In genomic region chr14:24139272-24139934, GRCh38 we compare ENCODE assay signal across 9 cellular contexts. TPM values are rescaled to one million over a fixed set of nuclear protein-coding genes. Genes with fewer than 3 reads are reported as not detected.
A peak's percentile ranks its signal among the peaks of the same experiment; 100 is the strongest.
DNase-seq lines count a peak whose midpoint lies in the region; ATAC-seq and TF ChIP-seq lines count a peak whose summit lies in the region.
"Had no signal": no experiment of that assay in that cellular context is flagged by ENCODE, and none has a peak within 500 bp of the region (broad histone marks: within the 10 kb centered on the region; RNA-seq: fewer than 3 reads in every experiment).

No MANE protein-coding gene starts in this region.

- peak; percentile 34 for DNase-seq in 8988T
- DNase-seq in activated CD4-positive, alpha-beta T cell treated with anti-CD3 and anti-CD28 coated beads, Interleukin-2, amount 50 U/mL, for 1 hour: peak; percentile 23
- no peak for DNase-seq in immature natural killer cell
- no peak for DNase-seq in SKM-1 treated with dmso at 0.1 percent for 144 hours (lab: John Stamatoyannopoulos, UW; ENCODE audit: unreplicated experiment)
- no peak for DNase-seq in foreskin melanocyte
- DNase-seq in A172 (ENCODE audit: low spot score): no peak
- DNase-seq: dermis blood vessel endothelial cell had no signal

- no peaks in the 10 kb centered on the region for H3K9me3 Mint-ChIP-seq in immature natural killer cell

- H3K27me3 Mint-ChIP-seq in immature natural killer cell (ENCODE audit: low read depth in 3 of 3): peaks cover 7 to 12% (median 9%) of the 10 kb centered on the region in 3 donors

- no peak for ATAC-seq in HG02610 (IDR thresholded peaks at IDR 0.05; ENCODE audit: unreplicated experiment)

- peak overlapping the region; percentile 36 to 79 (median 56) for H3K27ac Mint-ChIP-seq in immature natural killer cell

- H3K36me3 Mint-ChIP-seq in immature natural killer cell: peaks cover 7 to 27% (median 12%) of the 10 kb centered on the region in 3 donors

- H3K4me3 Mint-ChIP-seq in immature natural killer cell: peak overlapping the region; percentile 38 to 67 (median 57)

- TF ChIP-seq CTCF in GM12873 (IDR thresholded peaks at IDR 0.05; ENCODE audit: insufficient read depth, low read depth, low read length, missing control alignments): peak; percentile 26

- peaks cover 61 to 73% of the 10 kb centered on the region in 2 donors for H3K4me1 Mint-ChIP-seq in immature natural killer cell

RNA-seq across cellular contexts. Expression of gene EMC9, which starts 2.0 kb away (rescaled TPM):
- 10 to 100 TPM; 14.2 to 19.0 (median 17.6) TPM for polyA plus RNA-seq in immature natural killer cell
- total RNA-seq in A172 (2014; rRNA removed; shearing (Covaris generic)): 11.3 and 15.2 TPM in 2 replicates

RNA-seq across cellular contexts. Expression of gene PSME1, which starts 3.4 kb away (rescaled TPM):
- polyA plus RNA-seq in immature natural killer cell: 1,000 to 10,000 TPM; 1,115 to 1,243 (median 1,240) TPM
- 163 TPM in 2 replicates for total RNA-seq in A172 (2014; rRNA removed; shearing (Covaris generic))

RNA-seq across cellular contexts. Expression of gene PSME2, which starts 7.0 kb away (rescaled TPM):
- polyA plus RNA-seq in immature natural killer cell: 1,000 to 10,000 TPM in 1 of 3 donors, 100 to 1,000 TPM in 2; 650 to 1,160 (median 776) TPM
- 102 and 126 TPM in 2 replicates for total RNA-seq in A172 (2014; rRNA removed; shearing (Covaris generic))

RNA-seq across cellular contexts. Expression of gene RNF31, which starts 7.9 kb away (rescaled TPM):
- polyA plus RNA-seq in immature natural killer cell: 10 to 100 TPM; 41.5 to 62.9 (median 59.5) TPM
- total RNA-seq in A172 (2014; rRNA removed; shearing (Covaris generic)): 30.6 and 32.1 TPM in 2 replicates

RNA-seq across cellular contexts. Expression of gene FITM1, which starts 8.9 kb away (rescaled TPM):
- under 1 TPM; 0.28 to 0.90 (median 0.85) TPM for polyA plus RNA-seq in immature natural killer cell
- not detected in 2 replicates for total RNA-seq in A172 (2014; rRNA removed; shearing (Covaris generic))

Comparison
In these comparisons a context has a peak if more than half of its experiments do, and no peak if none do; other contexts are left out.
1. DNase-seq: peak in 8988T (single experiment) and activated CD4-positive, alpha-beta T cell treated with anti-CD3 and anti-CD28 coated beads, Interleukin-2, amount 50 U/mL, for 1 hour (single experiment); none in immature natural killer cell (0 of 3), SKM-1 treated with dmso at 0.1 percent for 144 hours (single experiment), foreskin melanocyte (single experiment) and A172 (single experiment).